ENCODE assay signal across 8 cellular contexts in the genomic region with DNA sequence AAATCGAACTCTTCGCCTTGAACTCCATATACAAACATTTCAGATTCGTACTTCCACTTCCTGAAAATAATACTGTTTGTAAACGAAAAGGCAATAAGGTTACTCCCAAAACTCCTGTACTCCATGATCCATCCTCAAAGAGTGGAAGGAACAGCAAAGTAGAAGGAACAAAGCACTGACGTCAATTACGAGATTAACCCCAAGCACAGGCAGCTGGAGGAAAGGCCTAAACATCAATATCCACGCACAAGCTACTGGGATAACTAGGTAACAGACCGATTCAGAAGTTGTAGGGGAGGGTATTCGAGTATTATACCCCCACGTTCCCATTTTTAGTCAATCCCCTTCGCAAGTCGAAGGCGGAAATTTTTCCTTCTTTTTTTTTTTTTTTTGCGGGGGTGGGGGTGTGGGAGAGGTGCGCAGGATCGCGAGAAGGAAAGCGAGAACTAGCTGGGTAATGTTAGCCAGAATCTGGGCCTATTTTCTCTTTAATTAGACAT. TPM values are rescaled to one million over a fixed set of nuclear protein-coding genes. Genes with fewer than 3 reads are reported as not detected.
DNase-seq lines count a peak whose midpoint lies in the region; ATAC-seq and TF ChIP-seq lines count a peak whose summit lies in the region.

No MANE protein-coding gene starts in this region.

- H3K4me1 Mint-ChIP-seq in stimulated activated naive CD8-positive, alpha-beta T cell treated with anti-CD3 and anti-CD28 coated beads, Interleukin-15, amount 100 ng/mL, for 72 hours = peaks cover 41% of the 10 kb centered on the region

- no peak for ATAC-seq in stimulated activated naive CD8-positive, alpha-beta T cell treated with anti-CD3 and anti-CD28 coated beads, Interleukin-15, amount 100 ng/mL, for 72 hours
- ATAC-seq in HG03175 (IDR thresholded peaks at IDR 0.05; ENCODE audit: unreplicated experiment) (no peak), HG03457 (IDR thresholded peaks at IDR 0.05; ENCODE audit: unreplicated experiment) (no peak)

- H3K4me3 ChIP-seq in LNCaP clone FGC (ENCODE audit: low read depth, low read length) = peak overlapping the region; percentile 88

- H3K27ac ChIP-seq in cingulate gyrus (ENCODE audit: low read depth, low read length) = peak overlapping the region; percentile 97

- peak overlapping the region; percentile 98 to 100 for H3K27ac Mint-ChIP-seq in stimulated activated naive CD8-positive, alpha-beta T cell treated with anti-CD3 and anti-CD28 coated beads, Interleukin-15, amount 100 ng/mL, for 72 hours

- DNase-seq in EH (ENCODE audit: low read depth) (peak; percentile 73), LNCaP clone FGC (ENCODE audit: low read depth) (peak; percentile 58), SK-MEL-5 (ENCODE audit: low read depth, low spot score) (peak; percentile 67), left kidney (ENCODE audit: low read depth, low spot score) (peak; percentile 87)
- DNase-seq in stimulated activated naive CD8-positive, alpha-beta T cell treated with anti-CD3 and anti-CD28 coated beads, Interleukin-15, amount 100 ng/mL, for 72 hours = peak; percentile 7 to 16

- in situ Hi-C loops in SK-MEL-5 (cut with HindIII; ENCODE audit: low pct_unique_long_range_greater_than_20kb, low sequenced_read_pairs) = no loop called here

- peak overlapping the region; percentile 86 to 98 for H3K4me3 Mint-ChIP-seq in stimulated activated naive CD8-positive, alpha-beta T cell treated with anti-CD3 and anti-CD28 coated beads, Interleukin-15, amount 100 ng/mL, for 72 hours

- TF ChIP-seq CTCF in LNCaP clone FGC (IDR thresholded peaks at IDR 0.05; ENCODE audit: control insufficient read depth, extremely low read depth, insufficient read depth) = no peak

- H3K27me3 Mint-ChIP-seq in stimulated activated naive CD8-positive, alpha-beta T cell treated with anti-CD3 and anti-CD28 coated beads, Interleukin-15, amount 100 ng/mL, for 72 hours = no peaks in the 10 kb centered on the region

- no peaks in the 10 kb centered on the region for H3K9me3 Mint-ChIP-seq in stimulated activated naive CD8-positive, alpha-beta T cell treated with anti-CD3 and anti-CD28 coated beads, Interleukin-15, amount 100 ng/mL, for 72 hours

RNA-seq across cellular contexts. Expression of a gene that starts 1.0 kb away (rescaled TPM):
- 40.5 and 40.8 TPM in 2 replicates for total RNA-seq in SK-MEL-5 (2014; rRNA removed; shearing (Covaris generic))
- polyA plus RNA-seq in SK-MEL-5 (2015; cell fraction: cytosol; rRNA removed) = 28.3 and 43.6 TPM in 2 replicates
- polyA plus RNA-seq in SK-MEL-5 (2015; cell fraction: nucleus; rRNA removed) = 50.2 and 52.1 TPM in 2 replicates

Comparison
In these comparisons a context has a peak if more than half of its experiments do, and no peak if none do; other contexts are left out.
1. DNase-seq: peak in every context shown above with its lines; median percentile 87 in left kidney; 73 in EH; 67 in SK-MEL-5; 58 in LNCaP clone FGC; 12 in stimulated activated naive CD8-positive, alpha-beta T cell treated with anti-CD3 and anti-CD28 coated beads, Interleukin-15, amount 100 ng/mL, for 72 hours.